ENCODE assay signal across 16 cellular contexts in the genomic region with DNA sequence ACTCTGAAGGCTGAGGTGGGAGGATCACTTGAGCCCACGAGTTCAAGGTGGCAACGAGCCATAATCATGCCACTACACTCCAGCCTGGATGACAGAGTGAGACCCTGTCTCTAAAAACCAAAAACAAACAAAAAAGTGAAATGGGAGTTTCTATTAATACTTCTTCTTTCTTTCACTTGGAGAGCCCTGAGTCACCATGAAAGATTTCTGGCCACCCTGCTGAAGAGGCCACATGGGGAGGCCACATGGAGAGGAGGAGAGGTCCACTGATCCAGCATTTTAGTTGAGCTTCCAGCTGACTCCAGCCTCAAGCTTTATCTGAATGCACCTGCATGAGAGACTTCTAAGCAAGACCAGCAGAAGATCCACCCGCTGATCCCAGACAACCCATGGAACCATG.
A peak's percentile ranks its signal among the peaks of the same experiment; 100 is the strongest.
DNase-seq lines count a peak whose midpoint lies in the region; ATAC-seq and TF ChIP-seq lines count a peak whose summit lies in the region.
"Had no signal": no experiment of that assay in that cellular context is flagged by ENCODE, and none has a peak within 500 bp of the region (broad histone marks: within the 10 kb centered on the region; RNA-seq: fewer than 3 reads in every experiment).

No MANE protein-coding gene starts in this region.

- no peak for TF ChIP-seq CTCF in spleen (IDR thresholded peaks at IDR 0.05 in 8 of 11, conservative IDR thresholded peaks at IDR 0.05 in 3 of 11)

- H3K27ac ChIP-seq in SJSA1 (peak overlapping the region; percentile 11; the same call in 1 of the 2 replicates), esophagus (ENCODE audit: low read depth in 2 of 2, low read length in 1 of 2) (peak overlapping the region; percentile 66 to 73), spleen (no peak overlapping the region)

- H3K9me3 ChIP-seq in SJSA1 (replicated peaks) (no peaks in the 10 kb centered on the region), esophagus (ENCODE audit: control insufficient read depth in 2 of 2, insufficient read depth in 1 of 2, low read depth in 1 of 2, low read length in 1 of 2) (no peaks in the 10 kb centered on the region), spleen (no peaks in the 10 kb centered on the region)

- TF ChIP-seq POLR2A in spleen (IDR thresholded peaks at IDR 0.05): no peak

- peak; percentile 42 for DNase-seq in GM03348 (ENCODE audit: low spot score)
- DNase-seq in SJSA1 (ENCODE audit: low read depth in 1 of 2, low spot score in 2 of 2): peak; percentile 62 to 74
- peak; percentile 6 for DNase-seq in spleen
- DNase-seq in activated CD8-positive, alpha-beta memory T cell treated with anti-CD3 and anti-CD28 coated beads, Interleukin-2, amount 50 U/mL, for 4 hours: no peak
- no peak for DNase-seq in iPS-NIHi11 (ENCODE audit: low spot score)
- DNase-seq: CD4-positive, alpha-beta memory T cell; DND-41; GDM1; HFFc6; KBM-7; NCI-H1417 treated with DMSO at 0.1 percent for 48 hours; NCI-H1930; NCI-H446; NCI-H69 had no signal

- 77 to 78% methylated on average over 3 of the region's 3 CpGs for WGBS in esophagus, 2 donors
- 76 to 92% (median 87%) methylated on average over 3 of the region's 3 CpGs for WGBS in spleen, 5 donors

- H3K4me3 ChIP-seq in SJSA1 (no peak overlapping the region), esophagus (ENCODE audit: low read depth in 1 of 2, low read length in 2 of 2) (no peak overlapping the region), spleen (no peak overlapping the region)

- H3K27me3 ChIP-seq in SJSA1 (replicated peaks): no peaks in the 10 kb centered on the region
- no peaks in the 10 kb centered on the region for H3K27me3 ChIP-seq in esophagus (ENCODE audit: control insufficient read depth in 1 of 2, insufficient read depth in 2 of 2, low read length in 2 of 2)
- peaks cover 0 to 7% (median 0%) of the 10 kb centered on the region in 7 donors for H3K27me3 ChIP-seq in spleen (replicated peaks in 1 of 7)

- intact Hi-C loops in spleen (cut with DNase I; ENCODE audit: low total_unique reads): no loop called here

- H3K4me1 ChIP-seq in SJSA1 (replicated peaks): peaks cover 32% of the 10 kb centered on the region
- peaks cover 3 to 19% of the 10 kb centered on the region in 2 donors for H3K4me1 ChIP-seq in esophagus (ENCODE audit: control insufficient read depth in 2 of 2, insufficient read depth in 2 of 2, low read length in 1 of 2)
- no peaks in the 10 kb centered on the region for H3K4me1 ChIP-seq in spleen

- H3K36me3 ChIP-seq in SJSA1: no peaks in the 10 kb centered on the region
- no peaks in the 10 kb centered on the region for H3K36me3 ChIP-seq in esophagus (ENCODE audit: control insufficient read depth in 2 of 2, insufficient read depth in 2 of 2, low read length in 1 of 2)
- H3K36me3 ChIP-seq in spleen: no peaks in the 10 kb centered on the region

- ATAC-seq in GM19463 (IDR thresholded peaks at IDR 0.05; ENCODE audit: unreplicated experiment): no peak

Comparison
In these comparisons a context has a peak if more than half of its experiments do, and no peak if none do; other contexts are left out.
1. DNase-seq: peak in GM03348 (single experiment), SJSA1 (2 of 2) and spleen (single experiment); none in activated CD8-positive, alpha-beta memory T cell treated with anti-CD3 and anti-CD28 coated beads, Interleukin-2, amount 50 U/mL, for 4 hours (single experiment) and iPS-NIHi11 (single experiment).
2. H3K27ac ChIP-seq: peak in SJSA1 (single experiment) and esophagus (2 of 2); none in spleen (0 of 8).